9 cellular contexts compared by ENCODE assay signal in the genomic region with DNA sequence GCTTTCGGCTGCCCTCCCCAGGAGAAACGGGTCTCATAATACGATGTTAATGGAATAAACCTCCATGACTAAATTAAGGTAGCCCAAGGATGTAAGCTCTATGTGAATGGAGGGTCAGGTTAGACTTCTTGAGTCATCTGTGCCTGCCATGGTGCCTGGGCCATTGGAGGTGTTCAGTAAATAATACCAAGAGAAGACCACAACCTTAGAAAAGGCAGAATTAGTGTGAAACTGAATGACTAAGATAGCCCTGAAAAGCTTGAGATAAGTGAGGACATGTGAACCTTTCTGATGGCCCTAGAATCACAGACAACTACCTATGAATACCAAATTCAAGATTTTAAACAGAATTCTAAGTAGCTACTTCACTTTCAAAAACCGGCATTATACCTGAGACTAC.
"Had no signal": no experiment of that assay in that cellular context is flagged by ENCODE, and none has a peak within 500 bp of the region (broad histone marks: within the 10 kb centered on the region; RNA-seq: fewer than 3 reads in every experiment).

No MANE protein-coding gene starts in this region.

- DNase-seq: GM23248, H9, HCEC 1CT, IMR-90, KG1 had no signal

- H3K9ac ChIP-seq: GM23248 had no signal

- FAIRE-seq: H1, H54, HTR-8/SVneo, K562 had no signal

- H3K4me3 ChIP-seq: GM23248, K562 had no signal

- ATAC-seq: K562 had no signal

- H3K27ac ChIP-seq: GM23248 had no signal

- H2AFZ ChIP-seq: GM23248 had no signal
